Comparison of ENCODE assay signal across 2 cellular contexts in the genomic region with DNA sequence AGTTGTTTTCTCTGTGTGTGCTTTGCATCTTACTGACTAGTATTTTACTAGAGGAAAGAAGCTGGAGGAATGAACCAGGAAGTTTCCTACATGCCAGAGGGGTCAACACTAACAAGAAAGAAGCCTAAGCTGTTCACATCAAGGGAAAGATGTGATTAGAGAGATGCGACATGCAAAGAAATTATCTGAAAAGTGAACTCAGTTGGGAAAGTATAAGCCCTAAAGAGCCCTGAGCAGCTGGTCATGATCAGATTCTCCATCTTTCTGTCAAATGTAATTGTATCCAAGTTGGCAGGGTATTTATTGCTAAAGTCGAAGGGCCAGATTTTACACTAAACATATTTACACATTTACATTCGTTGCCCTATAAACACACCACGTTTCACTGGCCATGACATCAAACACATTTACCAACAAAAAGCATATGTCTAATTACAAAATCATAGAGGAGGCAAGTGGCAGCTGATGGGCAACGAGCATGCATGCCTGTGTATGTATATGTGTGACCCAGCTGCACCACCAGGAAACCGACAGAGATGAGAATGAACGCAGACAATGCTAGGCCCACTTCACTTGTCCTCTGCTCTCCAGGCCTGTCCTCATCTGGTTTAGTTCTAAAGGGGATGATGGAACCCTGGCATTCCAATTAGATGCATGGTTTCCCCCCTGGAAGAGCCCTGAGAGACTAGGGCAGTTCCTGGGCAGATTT.
TF ChIP-seq lines count a peak whose summit lies in the region.

No MANE protein-coding gene starts in this region.

TF ChIP-seq in WTC11, 78 proteins besides CTCF, POLR2A, EP300 and RAD21:
- TF ChIP-seq OVOL2 (CRISPR knock-in tag; IDR thresholded peaks at IDR 0.05; ENCODE audit: borderline replicate concordance) (no peak), ZNF263 (CRISPR knock-in tag; IDR thresholded peaks at IDR 0.05; ENCODE audit: low read depth) (no peak), NFYB (CRISPR knock-in tag; conservative IDR thresholded peaks at IDR 0.05; ENCODE audit: low read depth) (no peak), ETV6 (CRISPR knock-in tag; IDR thresholded peaks at IDR 0.05) (no peak), ZNF396 (CRISPR knock-in tag; IDR thresholded peaks at IDR 0.05; ENCODE audit: borderline replicate concordance) (no peak), CREM (CRISPR knock-in tag; IDR thresholded peaks at IDR 0.05) (no peak), HMGA2 (CRISPR knock-in tag; IDR thresholded peaks at IDR 0.05) (no peak), MYBL2 (CRISPR knock-in tag; IDR thresholded peaks at IDR 0.05) (no peak), ZNF416 (CRISPR knock-in tag; IDR thresholded peaks at IDR 0.05) (no peak), IRF2 (CRISPR knock-in tag; IDR thresholded peaks at IDR 0.05; ENCODE audit: borderline replicate concordance, low read depth) (no peak), TP53 (CRISPR knock-in tag; IDR thresholded peaks at IDR 0.05) (no peak), GABPB1 (CRISPR knock-in tag; IDR thresholded peaks at IDR 0.05) (no peak), SMAD3 (CRISPR knock-in tag; IDR thresholded peaks at IDR 0.05; ENCODE audit: borderline replicate concordance) (no peak), RELA (CRISPR knock-in tag; IDR thresholded peaks at IDR 0.05; ENCODE audit: borderline replicate concordance) (no peak), SMAD4 (CRISPR knock-in tag; IDR thresholded peaks at IDR 0.05) (no peak), CDX4 (CRISPR knock-in tag; IDR thresholded peaks at IDR 0.05; ENCODE audit: borderline replicate concordance) (no peak)
- TF ChIP-seq, protein P1, sequence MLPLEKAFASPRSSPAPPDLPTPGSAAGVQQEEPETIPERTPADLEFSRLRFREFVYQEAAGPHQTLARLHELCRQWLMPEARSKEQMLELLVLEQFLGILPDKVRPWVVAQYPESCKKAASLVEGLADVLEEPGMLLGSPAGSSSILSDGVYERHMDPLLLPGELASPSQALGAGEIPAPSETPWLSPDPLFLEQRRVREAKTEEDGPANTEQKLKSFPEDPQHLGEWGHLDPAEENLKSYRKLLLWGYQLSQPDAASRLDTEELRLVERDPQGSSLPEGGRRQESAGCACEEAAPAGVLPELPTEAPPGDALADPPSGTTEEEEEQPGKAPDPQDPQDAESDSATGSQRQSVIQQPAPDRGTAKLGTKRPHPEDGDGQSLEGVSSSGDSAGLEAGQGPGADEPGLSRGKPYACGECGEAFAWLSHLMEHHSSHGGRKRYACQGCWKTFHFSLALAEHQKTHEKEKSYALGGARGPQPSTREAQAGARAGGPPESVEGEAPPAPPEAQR (CRISPR knock-in tag; IDR thresholded peaks at IDR 0.05), result no peak
- TF ChIP-seq, protein P2, sequence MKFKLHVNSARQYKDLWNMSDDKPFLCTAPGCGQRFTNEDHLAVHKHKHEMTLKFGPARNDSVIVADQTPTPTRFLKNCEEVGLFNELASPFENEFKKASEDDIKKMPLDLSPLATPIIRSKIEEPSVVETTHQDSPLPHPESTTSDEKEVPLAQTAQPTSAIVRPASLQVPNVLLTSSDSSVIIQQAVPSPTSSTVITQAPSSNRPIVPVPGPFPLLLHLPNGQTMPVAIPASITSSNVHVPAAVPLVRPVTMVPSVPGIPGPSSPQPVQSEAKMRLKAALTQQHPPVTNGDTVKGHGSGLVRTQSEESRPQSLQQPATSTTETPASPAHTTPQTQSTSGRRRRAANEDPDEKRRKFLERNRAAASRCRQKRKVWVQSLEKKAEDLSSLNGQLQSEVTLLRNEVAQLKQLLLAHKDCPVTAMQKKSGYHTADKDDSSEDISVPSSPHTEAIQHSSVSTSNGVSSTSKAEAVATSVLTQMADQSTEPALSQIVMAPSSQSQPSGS (CRISPR knock-in tag; IDR thresholded peaks at IDR 0.05; ENCODE audit: borderline replicate concordance, low read depth), result no peak
- TF ChIP-seq, protein P3, sequence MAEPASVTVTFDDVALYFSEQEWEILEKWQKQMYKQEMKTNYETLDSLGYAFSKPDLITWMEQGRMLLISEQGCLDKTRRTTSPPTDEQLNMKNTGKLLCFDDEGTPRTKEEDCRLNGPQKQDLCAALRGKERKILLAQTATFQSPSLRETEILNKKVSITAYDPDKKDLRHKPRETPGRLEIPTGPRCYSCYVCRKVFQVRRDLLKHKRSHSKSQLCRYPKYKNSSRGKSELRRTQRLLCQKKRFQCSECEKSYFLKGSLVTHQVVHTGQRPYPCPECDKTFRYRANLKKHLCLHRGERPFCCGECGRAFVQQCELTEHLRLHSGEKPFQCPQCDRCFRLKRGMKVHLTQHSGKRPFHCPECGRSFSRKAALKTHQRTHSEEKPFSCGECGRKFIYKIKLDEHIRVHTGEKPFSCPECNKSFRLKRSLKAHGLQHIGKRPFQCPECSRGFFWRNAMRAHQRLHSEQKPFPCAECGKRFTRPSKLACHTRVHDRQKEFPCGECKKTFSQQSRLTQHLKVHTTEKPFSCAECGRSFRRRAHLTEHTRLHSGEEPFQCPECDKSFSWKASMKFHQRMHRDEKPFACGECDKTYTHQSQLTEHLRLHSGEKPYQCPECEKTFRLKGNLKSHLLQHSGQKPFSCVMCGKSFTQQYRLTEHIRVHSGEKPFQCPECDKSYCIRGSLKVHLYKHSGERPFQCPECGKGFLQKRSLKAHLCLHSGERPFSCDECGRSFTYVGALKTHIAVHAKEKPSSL (CRISPR knock-in tag; conservative IDR thresholded peaks at IDR 0.05), result no peak

TF ChIP-seq in H1, 55 proteins besides CTCF, POLR2A, EP300 and RAD21:
- no peak for TF ChIP-seq RFX5 (IDR thresholded peaks at IDR 0.05; ENCODE audit: borderline replicate concordance, low read depth, low read length)
- no peak for TF ChIP-seq CREB1 (IDR thresholded peaks at IDR 0.05)
- TF ChIP-seq EZH2 (IDR thresholded peaks at IDR 0.05; ENCODE audit: low read depth, low read length, severe bottlenecking), result peak; percentile 68
- no peak for TF ChIP-seq TAF7 (optimal IDR thresholded peaks at IDR 0.05; ENCODE audit: borderline replicate concordance, low read depth, low read length)
- TF ChIP-seq SUZ12 (IDR thresholded peaks at IDR 0.05; ENCODE audit: low read length), result peak; percentile 64
- peak; percentile 83 for TF ChIP-seq RNF2 (IDR thresholded peaks at IDR 0.05; ENCODE audit: borderline replicate concordance, low read depth, low read length, missing control alignments, poor library complexity, severe bottlenecking)
